ENCODE assay signal across 1 cellular context in the genomic region with DNA sequence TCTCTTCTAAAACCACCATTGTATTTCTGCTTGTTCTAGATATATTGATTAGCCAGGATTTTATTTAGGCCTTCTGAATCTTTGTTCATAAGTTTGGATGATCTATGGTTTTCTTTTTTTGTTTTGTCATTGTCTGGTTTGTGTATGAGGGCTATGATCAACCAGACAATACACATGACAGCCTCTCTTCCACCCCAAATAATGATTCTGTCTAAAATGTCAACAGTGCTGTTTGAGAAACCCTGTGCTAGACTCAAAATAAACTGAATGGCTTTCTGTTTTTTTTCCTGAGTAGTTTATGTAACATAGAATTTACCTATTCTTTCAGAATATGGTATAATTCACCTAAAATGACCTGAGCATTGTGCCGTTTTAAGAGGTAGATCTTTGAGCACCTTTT.
TF ChIP-seq lines count a peak whose summit lies in the region.

No MANE protein-coding gene starts in this region.

TF ChIP-seq in HepG2, 621 proteins besides CTCF, POLR2A, EP300 and RAD21 (continued from another document):
- TF ChIP-seq, protein P1, sequence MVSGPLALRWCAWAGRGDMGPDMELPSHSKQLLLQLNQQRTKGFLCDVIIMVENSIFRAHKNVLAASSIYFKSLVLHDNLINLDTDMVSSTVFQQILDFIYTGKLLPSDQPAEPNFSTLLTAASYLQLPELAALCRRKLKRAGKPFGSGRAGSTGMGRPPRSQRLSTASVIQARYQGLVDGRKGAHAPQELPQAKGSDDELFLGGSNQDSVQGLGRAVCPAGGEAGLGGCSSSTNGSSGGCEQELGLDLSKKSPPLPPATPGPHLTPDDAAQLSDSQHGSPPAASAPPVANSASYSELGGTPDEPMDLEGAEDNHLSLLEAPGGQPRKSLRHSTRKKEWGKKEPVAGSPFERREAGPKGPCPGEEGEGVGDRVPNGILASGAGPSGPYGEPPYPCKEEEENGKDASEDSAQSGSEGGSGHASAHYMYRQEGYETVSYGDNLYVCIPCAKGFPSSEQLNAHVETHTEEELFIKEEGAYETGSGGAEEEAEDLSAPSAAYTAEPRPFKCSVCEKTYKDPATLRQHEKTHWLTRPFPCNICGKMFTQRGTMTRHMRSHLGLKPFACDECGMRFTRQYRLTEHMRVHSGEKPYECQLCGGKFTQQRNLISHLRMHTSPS (CRISPR knock-in tag; IDR thresholded peaks at IDR 0.05; ENCODE audit: low read depth) = no peak
- TF ChIP-seq SMC3 (IDR thresholded peaks at IDR 0.05; ENCODE audit: low read length) = no peak
- no peak for TF ChIP-seq TOE1 (CRISPR knock-in tag; IDR thresholded peaks at IDR 0.05)
